In the genomic region with DNA sequence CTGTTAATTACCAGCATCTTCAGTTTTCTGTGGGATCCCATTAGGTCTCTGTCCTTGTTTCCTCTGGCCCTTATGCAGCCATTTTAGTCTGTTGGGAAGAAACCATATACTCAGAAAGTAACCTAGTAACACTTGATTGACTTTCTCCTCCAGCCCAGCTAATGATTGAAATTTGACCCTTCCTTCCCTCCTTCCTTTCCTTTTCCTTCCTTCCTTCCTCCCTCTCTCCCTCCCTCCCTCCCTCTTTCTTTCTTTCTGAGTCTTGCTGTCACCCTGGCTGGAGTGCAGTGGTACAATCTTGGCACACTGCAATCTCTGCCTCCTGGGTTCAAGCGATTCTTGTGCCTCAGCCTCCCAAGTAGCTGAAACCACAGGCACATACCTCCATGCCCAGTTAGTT, we compare ENCODE assay signal across 1 cellular context.
TF ChIP-seq lines count a peak whose summit lies in the region.

No MANE protein-coding gene starts in this region.

TF ChIP-seq in GM23338, 12 proteins besides CTCF, POLR2A, EP300 and RAD21 (continued from another document):
- TF ChIP-seq, protein P1, sequence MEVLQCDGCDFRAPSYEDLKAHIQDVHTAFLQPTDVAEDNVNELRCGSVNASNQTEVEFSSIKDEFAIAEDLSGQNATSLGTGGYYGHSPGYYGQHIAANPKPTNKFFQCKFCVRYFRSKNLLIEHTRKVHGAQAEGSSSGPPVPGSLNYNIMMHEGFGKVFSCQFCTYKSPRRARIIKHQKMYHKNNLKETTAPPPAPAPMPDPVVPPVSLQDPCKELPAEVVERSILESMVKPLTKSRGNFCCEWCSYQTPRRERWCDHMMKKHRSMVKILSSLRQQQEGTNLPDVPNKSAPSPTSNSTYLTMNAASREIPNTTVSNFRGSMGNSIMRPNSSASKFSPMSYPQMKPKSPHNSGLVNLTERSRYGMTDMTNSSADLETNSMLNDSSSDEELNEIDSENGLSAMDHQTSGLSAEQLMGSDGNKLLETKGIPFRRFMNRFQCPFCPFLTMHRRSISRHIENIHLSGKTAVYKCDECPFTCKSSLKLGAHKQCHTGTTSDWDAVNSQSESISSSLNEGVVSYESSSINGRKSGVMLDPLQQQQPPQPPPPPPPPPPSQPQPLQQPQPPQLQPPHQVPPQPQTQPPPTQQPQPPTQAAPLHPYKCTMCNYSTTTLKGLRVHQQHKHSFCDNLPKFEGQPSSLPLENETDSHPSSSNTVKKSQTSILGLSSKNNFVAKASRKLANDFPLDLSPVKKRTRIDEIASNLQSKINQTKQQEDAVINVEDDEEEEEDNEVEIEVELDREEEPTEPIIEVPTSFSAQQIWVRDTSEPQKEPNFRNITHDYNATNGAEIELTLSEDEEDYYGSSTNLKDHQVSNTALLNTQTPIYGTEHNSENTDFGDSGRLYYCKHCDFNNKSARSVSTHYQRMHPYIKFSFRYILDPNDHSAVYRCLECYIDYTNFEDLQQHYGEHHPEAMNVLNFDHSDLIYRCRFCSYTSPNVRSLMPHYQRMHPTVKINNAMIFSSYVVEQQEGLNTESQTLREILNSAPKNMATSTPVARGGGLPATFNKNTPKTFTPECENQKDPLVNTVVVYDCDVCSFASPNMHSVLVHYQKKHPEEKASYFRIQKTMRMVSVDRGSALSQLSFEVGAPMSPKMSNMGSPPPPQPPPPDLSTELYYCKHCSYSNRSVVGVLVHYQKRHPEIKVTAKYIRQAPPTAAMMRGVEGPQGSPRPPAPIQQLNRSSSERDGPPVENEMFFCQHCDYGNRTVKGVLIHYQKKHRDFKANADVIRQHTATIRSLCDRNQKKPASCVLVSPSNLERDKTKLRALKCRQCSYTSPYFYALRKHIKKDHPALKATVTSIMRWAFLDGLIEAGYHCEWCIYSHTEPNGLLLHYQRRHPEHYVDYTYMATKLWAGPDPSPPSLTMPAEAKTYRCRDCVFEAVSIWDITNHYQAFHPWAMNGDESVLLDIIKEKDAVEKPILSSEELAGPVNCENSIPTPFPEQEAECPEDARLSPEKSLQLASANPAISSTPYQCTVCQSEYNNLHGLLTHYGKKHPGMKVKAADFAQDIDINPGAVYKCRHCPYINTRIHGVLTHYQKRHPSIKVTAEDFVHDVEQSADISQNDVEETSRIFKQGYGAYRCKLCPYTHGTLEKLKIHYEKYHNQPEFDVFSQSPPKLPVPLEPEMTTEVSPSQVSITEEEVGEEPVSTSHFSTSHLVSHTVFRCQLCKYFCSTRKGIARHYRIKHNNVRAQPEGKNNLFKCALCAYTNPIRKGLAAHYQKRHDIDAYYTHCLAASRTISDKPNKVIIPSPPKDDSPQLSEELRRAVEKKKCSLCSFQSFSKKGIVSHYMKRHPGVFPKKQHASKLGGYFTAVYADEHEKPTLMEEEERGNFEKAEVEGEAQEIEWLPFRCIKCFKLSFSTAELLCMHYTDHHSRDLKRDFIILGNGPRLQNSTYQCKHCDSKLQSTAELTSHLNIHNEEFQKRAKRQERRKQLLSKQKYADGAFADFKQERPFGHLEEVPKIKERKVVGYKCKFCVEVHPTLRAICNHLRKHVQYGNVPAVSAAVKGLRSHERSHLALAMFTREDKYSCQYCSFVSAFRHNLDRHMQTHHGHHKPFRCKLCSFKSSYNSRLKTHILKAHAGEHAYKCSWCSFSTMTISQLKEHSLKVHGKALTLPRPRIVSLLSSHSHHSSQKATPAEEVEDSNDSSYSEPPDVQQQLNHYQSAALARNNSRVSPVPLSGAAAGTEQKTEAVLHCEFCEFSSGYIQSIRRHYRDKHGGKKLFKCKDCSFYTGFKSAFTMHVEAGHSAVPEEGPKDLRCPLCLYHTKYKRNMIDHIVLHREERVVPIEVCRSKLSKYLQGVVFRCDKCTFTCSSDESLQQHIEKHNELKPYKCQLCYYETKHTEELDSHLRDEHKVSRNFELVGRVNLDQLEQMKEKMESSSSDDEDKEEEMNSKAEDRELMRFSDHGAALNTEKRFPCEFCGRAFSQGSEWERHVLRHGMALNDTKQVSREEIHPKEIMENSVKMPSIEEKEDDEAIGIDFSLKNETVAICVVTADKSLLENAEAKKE (CRISPR knock-in tag; IDR thresholded peaks at IDR 0.05), result no peak
- no peak for TF ChIP-seq JUNB (IDR thresholded peaks at IDR 0.05; ENCODE audit: unreplicated experiment)
